ENCODE assay signal across 4 cellular contexts in the genomic region with DNA sequence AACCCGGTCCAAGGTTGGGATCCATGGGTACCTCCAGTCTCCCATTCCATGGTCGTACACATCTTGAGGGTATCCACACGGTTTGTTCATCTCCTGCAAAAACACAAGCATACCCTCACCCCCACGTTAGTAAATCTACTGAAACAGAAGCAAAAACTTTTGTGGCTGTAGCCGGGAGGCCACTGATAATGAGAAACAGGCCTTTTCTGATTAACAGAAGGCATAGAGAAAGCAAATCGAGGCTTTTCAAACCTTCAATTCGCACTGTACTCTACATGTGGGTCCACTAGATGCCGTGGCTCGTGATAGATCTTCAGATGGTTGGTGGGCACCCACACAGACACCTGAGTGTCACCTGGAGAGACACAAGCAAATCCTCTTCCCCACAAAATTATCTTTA. TPM values are rescaled to one million over a fixed set of nuclear protein-coding genes. Genes with fewer than 3 reads are reported as not detected.
"Had no signal": no experiment of that assay in that cellular context is flagged by ENCODE, and none has a peak within 500 bp of the region (broad histone marks: within the 10 kb centered on the region; RNA-seq: fewer than 3 reads in every experiment).

No MANE protein-coding gene starts in this region.

RNA-seq across cellular contexts. Expression of gene PRR18, which starts 37.5 kb away (rescaled TPM):
- total RNA-seq: GM23248, H4, HFFc6, HT1080 had no signal
